In genomic region chr17:42039794-42040763, GRCh38 we compare ENCODE assay signal across 1 cellular context.
TF ChIP-seq lines count a peak whose summit lies in the region.

No MANE protein-coding gene starts in this region.

TF ChIP-seq in IMR-90, 13 proteins besides CTCF, POLR2A, EP300 and RAD21:
- TF ChIP-seq FOS (IDR thresholded peaks at IDR 0.05; ENCODE audit: low read depth, low read length), result no peak
TF ChIP-seq in IMR-90: peak in this region for 0.
